8 cellular contexts compared by ENCODE assay signal in the genomic region with DNA sequence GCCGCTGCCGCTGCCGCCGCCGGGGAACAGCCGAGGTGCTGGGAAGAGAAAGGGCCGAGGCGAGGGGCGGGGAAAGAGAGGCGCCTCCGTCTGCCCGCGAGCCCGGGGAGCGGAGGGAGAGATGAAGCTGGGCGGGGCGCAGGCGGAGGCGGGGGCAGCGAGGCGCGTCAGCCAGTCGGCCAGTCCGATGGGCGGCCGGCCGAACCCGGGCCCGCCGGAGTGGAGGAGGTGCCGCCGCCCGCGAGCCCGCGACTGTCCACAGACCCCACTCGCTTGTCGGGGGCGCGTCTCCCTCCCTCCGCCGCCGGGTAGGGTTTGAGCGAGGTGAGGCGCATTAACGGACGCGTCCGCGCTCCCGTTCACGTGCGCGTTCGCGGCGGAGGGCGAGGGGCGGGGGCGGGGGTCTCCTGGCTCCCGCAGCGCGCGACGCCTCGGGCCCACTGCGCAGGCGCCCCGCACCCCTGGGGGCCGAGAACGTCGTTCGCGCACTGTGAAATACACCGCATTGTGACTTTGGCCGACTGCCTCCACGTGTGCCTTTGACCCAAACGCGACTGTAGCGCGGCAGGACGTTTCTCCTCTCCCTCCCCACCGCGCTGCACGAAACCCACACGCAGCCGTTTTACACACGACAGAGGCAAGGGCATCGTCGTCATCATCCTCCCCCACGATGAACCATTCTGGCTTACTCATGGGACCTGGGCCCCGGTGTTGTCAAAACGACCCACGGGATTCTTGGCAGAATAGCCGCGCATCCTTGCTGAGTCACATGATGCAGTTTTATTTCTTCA.
DNase-seq lines count a peak whose midpoint lies in the region; ATAC-seq lines count a peak whose summit lies in the region.

A gene (minus strand): TSS at position 92 of the 791 bp plus-strand sequence. CDS start 148 bp downstream, outside the sequence.

- peak; percentile 20 for DNase-seq in DMS53 treated with DMSO at 0.1 percent for 48 hours (lab: John Stamatoyannopoulos, UW; ENCODE audit: unreplicated experiment)
- DNase-seq in T-helper 22 cell (ENCODE audit: low read depth): peak; percentile 1
- DNase-seq in caudate nucleus (lab: John Stamatoyannopoulos, UW): peak in 36 of 61 donors; percentile 0 to 64 (median 21)
- peak; percentile 30 for DNase-seq in kidney glomerular epithelial cell (lab: John Stamatoyannopoulos, UW)
- DNase-seq in stimulated activated CD4-positive, alpha-beta T cell treated with anti-CD3 and anti-CD28 coated beads, Interleukin-2, amount 100 ng/mL, for 24 hours: peak; percentile 45 to 65

- no peak within 1 kb of the TSS for H3K27ac ChIP-seq in caudate nucleus (ENCODE audit: low read depth, low read length)

- peak; percentile 83 for ATAC-seq in HG03439 (IDR thresholded peaks at IDR 0.05; ENCODE audit: unreplicated experiment)
- no peak for ATAC-seq in GM19324 (IDR thresholded peaks at IDR 0.05; ENCODE audit: low FRiP score, unreplicated experiment)
- no peak for ATAC-seq in GM21717 (IDR thresholded peaks at IDR 0.05; ENCODE audit: unreplicated experiment)

Comparison
In these comparisons a context has a peak if more than half of its experiments do, and no peak if none do; other contexts are left out.
1. DNase-seq: peak in every context shown above with its lines; median percentile 55 in stimulated activated CD4-positive, alpha-beta T cell treated with anti-CD3 and anti-CD28 coated beads, Interleukin-2, amount 100 ng/mL, for 24 hours; 30 in kidney glomerular epithelial cell; 21 in caudate nucleus; 20 in DMS53 treated with DMSO at 0.1 percent for 48 hours; 1 in T-helper 22 cell.